8 cellular contexts compared by ENCODE assay signal in genomic region chr15:69976366-69976994, GRCh38.
DNase-seq lines count a peak whose midpoint lies in the region; ATAC-seq and TF ChIP-seq lines count a peak whose summit lies in the region.

No MANE protein-coding gene starts in this region.

- no peak overlapping the region for H3K4me2 ChIP-seq in hepatocyte

- H4K20me1 ChIP-seq in hepatocyte (ENCODE audit: insufficient read depth, poor library complexity, severe bottlenecking), result no peaks in the 10 kb centered on the region

- WGBS in hepatocyte (ENCODE audit: low lambda C conversion rate, missing lambda C conversion rate), result 27% methylated on average over 7 of the region's 7 CpGs

- peak; percentile 39 for DNase-seq in AG08396 (ENCODE audit: low spot score)
- peak; percentile 26 for DNase-seq in KG1 (lab: John Stamatoyannopoulos, UW)
- DNase-seq in activated CD8-positive, alpha-beta memory T cell treated with anti-CD3 and anti-CD28 coated beads, Interleukin-2, amount 50 U/mL, for 4 hours, result peak; percentile 40
- DNase-seq in hepatocyte (ENCODE audit: low spot score), result peak; percentile 84
- DNase-seq in stimulated activated CD4-positive, alpha-beta T cell treated with anti-CD3 and anti-CD28 coated beads, TNF-alpha, amount 100 ng/mL, for 24 hours (ENCODE audit: low read depth in 3 of 3), result peak; percentile 23 to 32 (median 28)

- no peak for ATAC-seq in GM19397 (IDR thresholded peaks at IDR 0.05; ENCODE audit: unreplicated experiment)
- ATAC-seq in GM21723 (IDR thresholded peaks at IDR 0.05; ENCODE audit: unreplicated experiment), result no peak
- no peak for ATAC-seq in GM18511 (IDR thresholded peaks at IDR 0.05; ENCODE audit: unreplicated experiment)

- H3K4me1 ChIP-seq in hepatocyte (ENCODE audit: insufficient read depth), result no peaks in the 10 kb centered on the region

- H3K36me3 ChIP-seq in hepatocyte (replicated peaks; ENCODE audit: insufficient read depth, low read depth), result no peaks in the 10 kb centered on the region

- no peak for TF ChIP-seq CTCF in hepatocyte (IDR thresholded peaks at IDR 0.05; ENCODE audit: poor library complexity)

- H3K9me2 ChIP-seq in hepatocyte (replicated peaks; ENCODE audit: insufficient read depth), result no peaks in the 10 kb centered on the region

- peaks cover 4% of the 10 kb centered on the region for H3K27me3 ChIP-seq in hepatocyte

- H2AFZ ChIP-seq in hepatocyte, result no peak overlapping the region

- no peaks in the 10 kb centered on the region for H3K9me3 ChIP-seq in hepatocyte (ENCODE audit: low read depth)

- no peak overlapping the region for H3K4me3 ChIP-seq in hepatocyte

- no peaks in the 10 kb centered on the region for H3K79me2 ChIP-seq in hepatocyte

- no peak overlapping the region for H3K27ac ChIP-seq in hepatocyte

Comparison
In these comparisons a context has a peak if more than half of its experiments do, and no peak if none do; other contexts are left out.
1. DNase-seq: peak in every context shown above with its lines; median percentile 84 in hepatocyte; 40 in activated CD8-positive, alpha-beta memory T cell treated with anti-CD3 and anti-CD28 coated beads, Interleukin-2, amount 50 U/mL, for 4 hours; 39 in AG08396; 28 in stimulated activated CD4-positive, alpha-beta T cell treated with anti-CD3 and anti-CD28 coated beads, TNF-alpha, amount 100 ng/mL, for 24 hours; 26 in KG1.